ENCODE assay signal across 14 cellular contexts in the genomic region with DNA sequence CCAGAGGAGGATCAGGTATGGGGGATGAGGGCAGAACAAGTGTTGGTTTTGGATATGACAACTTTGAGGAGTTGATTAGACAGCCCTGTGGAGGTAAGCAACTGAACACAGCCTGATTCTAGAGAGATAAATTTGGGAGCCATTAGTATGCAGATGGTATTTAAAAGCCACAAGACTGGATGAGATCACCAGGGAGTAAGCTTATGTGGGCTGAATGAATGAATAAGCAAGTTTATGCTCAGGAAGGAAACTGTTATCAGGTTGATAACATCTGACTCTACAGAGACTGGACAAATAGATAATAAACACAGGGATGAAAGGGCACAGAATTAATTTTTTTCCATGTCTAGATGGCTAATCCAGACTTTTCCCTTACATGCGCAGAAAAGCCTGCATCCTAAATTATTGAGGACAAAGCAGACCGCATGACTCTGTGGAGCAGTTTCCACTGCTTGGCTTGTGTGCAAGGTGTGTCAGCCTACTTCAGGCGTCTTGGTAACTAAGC.
DNase-seq lines count a peak whose midpoint lies in the region; ATAC-seq and TF ChIP-seq lines count a peak whose summit lies in the region.
"Had no signal": no experiment of that assay in that cellular context is flagged by ENCODE, and none has a peak within 500 bp of the region (broad histone marks: within the 10 kb centered on the region; RNA-seq: fewer than 3 reads in every experiment).

No MANE protein-coding gene starts in this region.

- CTCF ChIA-PET in activated CD8-positive, alpha-beta T cell treated with anti-CD3 and anti-CD28 coated beads, Interleukin-2, amount 10 ng/mL, durations not matched to agents 7 days and 5 days (lab: Charles Lee), result interaction anchor here (1.2 kb wide), 2 partner anchors 37 to 53 kb away, joined by 3 read pairs; no protein-coding TSS in a partner anchor
- CTCF ChIA-PET in CD8-positive, alpha-beta memory T cell (lab: Charles Lee), result no interaction called here

- no peak overlapping the region for H3K27ac ChIP-seq in left ventricle myocardium inferior (replicated peaks)
- H3K27ac ChIP-seq in CD8-positive, alpha-beta memory T cell (ENCODE audit: low read depth, low read length), result no peak overlapping the region
- H3K27ac ChIP-seq: tibial artery had no signal

- no peaks in the 10 kb centered on the region for H3K9me3 Mint-ChIP-seq in activated CD8-positive, alpha-beta T cell treated with anti-CD3 and anti-CD28 coated beads, Interleukin-2, amount 10 ng/mL, durations not matched to agents 7 days and 5 days (ENCODE audit: insufficient read depth)
- H3K9me3 Mint-ChIP-seq in CD8-positive, alpha-beta memory T cell, result no peaks in the 10 kb centered on the region
- H3K9me3 Mint-ChIP-seq in progenitor cell of endocrine pancreas (ENCODE audit: low read depth), result no peaks in the 10 kb centered on the region
- H3K9me3 Mint-ChIP-seq: nephron progenitor cell had no signal

- no peaks in the 10 kb centered on the region for H3K27me3 Mint-ChIP-seq in activated CD8-positive, alpha-beta T cell treated with anti-CD3 and anti-CD28 coated beads, Interleukin-2, amount 10 ng/mL, durations not matched to agents 7 days and 5 days (ENCODE audit: low read depth)
- H3K27me3 Mint-ChIP-seq in CD8-positive, alpha-beta memory T cell, result no peaks in the 10 kb centered on the region
- H3K27me3 Mint-ChIP-seq in progenitor cell of endocrine pancreas, result no peaks in the 10 kb centered on the region

- peak; percentile 66 for ATAC-seq in activated CD8-positive, alpha-beta T cell treated with anti-CD3 and anti-CD28 coated beads, Interleukin-2, amount 10 ng/mL, durations not matched to agents 7 days and 5 days
- ATAC-seq in GM19397 (IDR thresholded peaks at IDR 0.05; ENCODE audit: unreplicated experiment), result no peak

- peaks cover 36% of the 10 kb centered on the region for H3K36me3 Mint-ChIP-seq in activated CD8-positive, alpha-beta T cell treated with anti-CD3 and anti-CD28 coated beads, Interleukin-2, amount 10 ng/mL, durations not matched to agents 7 days and 5 days (ENCODE audit: low read depth)
- H3K36me3 Mint-ChIP-seq in CD8-positive, alpha-beta memory T cell, result peaks cover 0 to 17% (median 2%) of the 10 kb centered on the region in 3 donors
- no peaks in the 10 kb centered on the region for H3K36me3 Mint-ChIP-seq in progenitor cell of endocrine pancreas (ENCODE audit: insufficient read depth)

- intact Hi-C loops in left ventricle myocardium inferior (cut with micrococcal nuclease), result no loop called here

- H3K27me3 ChIP-seq in left ventricle myocardium inferior (ENCODE audit: low read depth), result no peaks in the 10 kb centered on the region
- no peaks in the 10 kb centered on the region for H3K27me3 ChIP-seq in CD8-positive, alpha-beta memory T cell (ENCODE audit: insufficient read depth, low read length, poor library complexity, severe bottlenecking)
- H3K27me3 ChIP-seq: tibial artery had no signal

- H3K36me3 ChIP-seq in left ventricle myocardium inferior, result no peaks in the 10 kb centered on the region
- H3K36me3 ChIP-seq in CD8-positive, alpha-beta memory T cell (ENCODE audit: insufficient read depth, low read length), result no peaks in the 10 kb centered on the region
- H3K36me3 ChIP-seq: tibial artery had no signal

- H3K4me1 Mint-ChIP-seq in activated CD8-positive, alpha-beta T cell treated with anti-CD3 and anti-CD28 coated beads, Interleukin-2, amount 10 ng/mL, durations not matched to agents 7 days and 5 days (ENCODE audit: low read depth), result peaks cover 22% of the 10 kb centered on the region
- H3K4me1 Mint-ChIP-seq in CD8-positive, alpha-beta memory T cell, result peaks cover 17 to 27% (median 21%) of the 10 kb centered on the region in 3 donors
- no peaks in the 10 kb centered on the region for H3K4me1 Mint-ChIP-seq in progenitor cell of endocrine pancreas (ENCODE audit: low read depth)
- H3K4me1 Mint-ChIP-seq: nephron progenitor cell had no signal

- POLR2A ChIA-PET in activated CD8-positive, alpha-beta T cell treated with anti-CD3 and anti-CD28 coated beads, Interleukin-2, amount 10 ng/mL, durations not matched to agents 7 days and 5 days (lab: Charles Lee), result no interaction called here
- POLR2A ChIA-PET in CD8-positive, alpha-beta memory T cell (lab: Charles Lee), result no interaction called here

- no peak for TF ChIP-seq CTCF in AG09309 (IDR thresholded peaks at IDR 0.05; ENCODE audit: control insufficient read depth, insufficient read depth, low read depth, low read length, missing control alignments)
- no peak for TF ChIP-seq CTCF in left ventricle myocardium inferior (IDR thresholded peaks at IDR 0.05; ENCODE audit: borderline replicate concordance)
- no peak for TF ChIP-seq CTCF in progenitor cell of endocrine pancreas (IDR thresholded peaks at IDR 0.05; ENCODE audit: unreplicated experiment)

- no peak overlapping the region for H3K4me3 Mint-ChIP-seq in activated CD8-positive, alpha-beta T cell treated with anti-CD3 and anti-CD28 coated beads, Interleukin-2, amount 10 ng/mL, durations not matched to agents 7 days and 5 days
- no peak overlapping the region for H3K4me3 Mint-ChIP-seq in CD8-positive, alpha-beta memory T cell
- H3K4me3 Mint-ChIP-seq in progenitor cell of endocrine pancreas (ENCODE audit: low read depth), result no peak overlapping the region
- H3K4me3 Mint-ChIP-seq: nephron progenitor cell had no signal

- no peak overlapping the region for H3K4me3 ChIP-seq in AG09309 (ENCODE audit: control insufficient read depth, low read depth, low read length)
- no peak overlapping the region for H3K4me3 ChIP-seq in left ventricle myocardium inferior
- no peak overlapping the region for H3K4me3 ChIP-seq in CD8-positive, alpha-beta memory T cell (ENCODE audit: low read length)
- H3K4me3 ChIP-seq: tibial artery had no signal

- H3K4me1 ChIP-seq in left ventricle myocardium inferior, result no peaks in the 10 kb centered on the region
- H3K4me1 ChIP-seq in CD8-positive, alpha-beta memory T cell (ENCODE audit: insufficient read depth, low read length), result peaks cover 26% of the 10 kb centered on the region
- H3K4me1 ChIP-seq: tibial artery had no signal

- peak; percentile 35 for DNase-seq in AG09309 (ENCODE audit: low read depth)
- peak; percentile 34 for DNase-seq in H4 (ENCODE audit: low spot score)
- DNase-seq in activated CD8-positive, alpha-beta T cell treated with anti-CD3 and anti-CD28 coated beads, Interleukin-2, amount 10 ng/mL, durations not matched to agents 7 days and 5 days, result no peak
- DNase-seq in kidney glomerular epithelial cell (lab: John Stamatoyannopoulos, UW), result peak; percentile 64
- DNase-seq in left ventricle myocardium inferior, result no peak
- no peak for DNase-seq in CD8-positive, alpha-beta memory T cell
- DNase-seq in progenitor cell of endocrine pancreas (ENCODE audit: low spot score, unreplicated experiment), result no peak
- DNase-seq: COR-L47; Kasumi-1; NCI-H748 treated with DMSO at 0.1 percent for 48 hours; nephron progenitor cell; stimulated activated CD4-positive, alpha-beta T cell treated with anti-CD3 and anti-CD28 coated beads, Interleukin-4, amount 100 ng/mL, for 24 hours; tibial artery had no signal

- no peaks in the 10 kb centered on the region for H3K9me3 ChIP-seq in left ventricle myocardium inferior (replicated peaks)
- H3K9me3 ChIP-seq in CD8-positive, alpha-beta memory T cell (ENCODE audit: low read length), result no peaks in the 10 kb centered on the region
- H3K9me3 ChIP-seq: tibial artery had no signal

- no peak overlapping the region for H3K27ac Mint-ChIP-seq in activated CD8-positive, alpha-beta T cell treated with anti-CD3 and anti-CD28 coated beads, Interleukin-2, amount 10 ng/mL, durations not matched to agents 7 days and 5 days
- H3K27ac Mint-ChIP-seq in CD8-positive, alpha-beta memory T cell, result no peak overlapping the region
- H3K27ac Mint-ChIP-seq in progenitor cell of endocrine pancreas, result no peak overlapping the region
- H3K27ac Mint-ChIP-seq: nephron progenitor cell had no signal

Comparison
In these comparisons a context has a peak if more than half of its experiments do, and no peak if none do; other contexts are left out.
1. DNase-seq: peak in AG09309 (single experiment), H4 (single experiment) and kidney glomerular epithelial cell (single experiment); none in activated CD8-positive, alpha-beta T cell treated with anti-CD3 and anti-CD28 coated beads, Interleukin-2, amount 10 ng/mL, durations not matched to agents 7 days and 5 days (single experiment), left ventricle myocardium inferior (single experiment), CD8-positive, alpha-beta memory T cell (0 of 5) and progenitor cell of endocrine pancreas (single experiment).